Comparison of ENCODE assay signal across 15 cellular contexts in the genomic region with DNA sequence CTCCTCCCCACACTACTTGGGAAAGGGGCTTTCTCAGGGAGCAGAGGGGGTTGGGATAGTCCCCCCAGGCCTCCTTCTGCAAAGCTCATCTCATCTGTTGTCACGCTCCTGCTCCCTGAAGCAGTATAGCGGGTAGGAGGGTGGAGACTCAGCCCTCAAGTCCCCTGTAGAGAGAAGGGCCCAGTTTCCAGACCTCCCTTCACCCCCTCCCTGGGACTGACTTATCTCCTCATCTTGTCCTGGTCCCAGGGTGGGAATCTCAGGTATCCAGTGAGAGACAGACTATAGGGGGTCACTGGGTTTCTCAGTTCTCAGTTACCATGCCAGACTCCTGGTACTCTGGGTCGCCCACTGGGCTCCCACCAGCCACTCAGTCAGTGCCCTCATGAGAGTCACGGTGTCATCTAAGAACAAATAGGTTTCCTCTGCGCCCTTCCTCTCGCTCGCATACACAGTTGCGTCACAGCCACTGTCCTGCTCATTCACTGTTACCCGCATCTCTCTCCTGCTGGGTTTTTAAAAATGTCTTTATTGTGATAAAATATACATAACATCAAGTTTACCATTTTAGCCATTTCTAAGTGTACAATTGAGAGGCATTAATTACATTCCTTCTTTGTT. TPM values are rescaled to one million over a fixed set of nuclear protein-coding genes. Genes with fewer than 3 reads are reported as not detected.
DNase-seq lines count a peak whose midpoint lies in the region; ATAC-seq and TF ChIP-seq lines count a peak whose summit lies in the region.
"Had no signal": no experiment of that assay in that cellular context is flagged by ENCODE, and none has a peak within 500 bp of the region (broad histone marks: within the 10 kb centered on the region; RNA-seq: fewer than 3 reads in every experiment).

No MANE protein-coding gene starts in this region.

- H3K4me1 Mint-ChIP-seq in T-helper 17 cell, result peaks cover 28% of the 10 kb centered on the region

- peak overlapping the region; percentile 53 for H3K27ac Mint-ChIP-seq in T-helper 17 cell
- H3K27ac Mint-ChIP-seq: stimulated activated naive CD8-positive, alpha-beta T cell treated with anti-CD3 and anti-CD28 coated beads, Interleukin-15, Interleukin-2, amounts not matched to agents 100 ng/mL and 50 ng/mL, for 24 hours had no signal

- peaks cover 74% of the 10 kb centered on the region for H3K4me1 ChIP-seq in mesodermal cell (ENCODE audit: control insufficient read depth, insufficient read depth, low read length, poor library complexity, severe bottlenecking)
- peaks cover 0 to 84% (median 78%) of the 10 kb centered on the region in 4 donors for H3K4me1 ChIP-seq in tibial artery

- H3K9me3 ChIP-seq in T-helper 17 cell (ENCODE audit: control insufficient read depth, low read length, poor library complexity, severe bottlenecking) (no peaks in the 10 kb centered on the region), mesodermal cell (ENCODE audit: control insufficient read depth, low read length) (no peaks in the 10 kb centered on the region), tibial artery (no peaks in the 10 kb centered on the region)

- WGBS in mesodermal cell (ENCODE audit: insufficient coverage in 2 of 2), 2 experiments, result 89 to 91% methylated on average over 5 to 6 of the region's 9 CpGs

- H3K36me3 Mint-ChIP-seq in T-helper 17 cell (ENCODE audit: low read depth), result no peaks in the 10 kb centered on the region

- H3K27me3 ChIP-seq in tibial artery, result no peaks in the 10 kb centered on the region

- TF ChIP-seq CTCF in tibial artery (IDR thresholded peaks at IDR 0.05), result no peak

- no peak overlapping the region for H3K4me3 Mint-ChIP-seq in T-helper 17 cell
- H3K4me3 Mint-ChIP-seq: stimulated activated naive CD8-positive, alpha-beta T cell treated with anti-CD3 and anti-CD28 coated beads, Interleukin-15, Interleukin-2, amounts not matched to agents 100 ng/mL and 50 ng/mL, for 24 hours had no signal

- H3K36me3 ChIP-seq in mesodermal cell (ENCODE audit: control insufficient read depth, insufficient read depth, low read length) (peaks cover 11% of the 10 kb centered on the region), tibial artery (no peaks in the 10 kb centered on the region)

- H3K4me3 ChIP-seq in mesodermal cell (ENCODE audit: extremely low read depth, insufficient read depth, low read length, poor library complexity, severe bottlenecking) (no peak overlapping the region), tibial artery (peak overlapping the region in 1 of 2 donors; percentile 44)

- intact Hi-C loops in tibial artery (cut with DNase I; ENCODE audit: low total_unique reads), result no loop called here

- DNase-seq in NOMO-1 (lab: John Stamatoyannopoulos, UW; ENCODE audit: unreplicated experiment in 2 of 2) (peak; percentile 24 to 52), NOMO-1 treated with dmso at 0.1 percent for 144 hours (lab: John Stamatoyannopoulos, UW; ENCODE audit: unreplicated experiment) (no peak), T-helper 17 cell (no peak), tibial artery (no peak), hepatic stellate cell (ENCODE audit: low spot score) (no peak)
- DNase-seq in activated CD8-positive, alpha-beta memory T cell treated with anti-CD3 and anti-CD28 coated beads, Interleukin-2, amount 50 U/mL, for 48 hours, result no peak
- DNase-seq: activated CD4-positive, CD25-positive, alpha-beta regulatory T cell; EL; kidney; NCI-H2107; nucleus accumbens had no signal

- H3K27ac ChIP-seq in mesodermal cell (ENCODE audit: low read depth, low read length, severe bottlenecking), result peak overlapping the region; percentile 1
- H3K27ac ChIP-seq in tibial artery, result peak overlapping the region; percentile 92 to 100

- no peaks in the 10 kb centered on the region for H3K27me3 Mint-ChIP-seq in T-helper 17 cell
- H3K27me3 Mint-ChIP-seq: stimulated activated naive CD8-positive, alpha-beta T cell treated with anti-CD3 and anti-CD28 coated beads, Interleukin-15, Interleukin-2, amounts not matched to agents 100 ng/mL and 50 ng/mL, for 24 hours had no signal

- ATAC-seq in T-helper 17 cell (no peak), GM21737 (IDR thresholded peaks at IDR 0.05; ENCODE audit: unreplicated experiment) (no peak)

RNA-seq across cellular contexts. Expression of a gene that starts 4.1 kb away (rescaled TPM):
- total RNA-seq in T-helper 17 cell, result under 1 TPM in 1 of 2 donors, not detected in 1; 0.12 TPM
- 38.8 TPM for polyA plus RNA-seq in mesodermal cell (2013, experiment 1 of 2)
- polyA plus RNA-seq in mesodermal cell (2013, experiment 2 of 2), result 34.4 TPM

RNA-seq across cellular contexts. Expression of a gene that starts 19.9 kb away (rescaled TPM):
- not detected for total RNA-seq in T-helper 17 cell
- polyA plus RNA-seq in mesodermal cell (2013, experiment 1 of 2), result not detected
- not detected for polyA plus RNA-seq in mesodermal cell (2013, experiment 2 of 2)
- total RNA-seq: kidney had no signal
- polyA plus RNA-seq: AG04450 had no signal

RNA-seq across cellular contexts. Expression of a gene that starts 24.6 kb away (rescaled TPM):
- total RNA-seq in T-helper 17 cell, result 1,000 to 10,000 TPM; 2,096 to 2,128 TPM
- 1,794 TPM for polyA plus RNA-seq in mesodermal cell (2013, experiment 1 of 2)
- polyA plus RNA-seq in mesodermal cell (2013, experiment 2 of 2), result 1,725 TPM

RNA-seq across cellular contexts. Expression of a gene that starts 40.6 kb away (rescaled TPM):
- 1 to 10 TPM; 3.7 to 4.5 TPM for total RNA-seq in T-helper 17 cell
- polyA plus RNA-seq in mesodermal cell (2013, experiment 1 of 2), result 11.6 TPM
- 10.0 TPM for polyA plus RNA-seq in mesodermal cell (2013, experiment 2 of 2)

Comparison
In these comparisons a context has a peak if more than half of its experiments do, and no peak if none do; other contexts are left out.
1. DNase-seq: peak in NOMO-1 (2 of 2); none in NOMO-1 treated with dmso at 0.1 percent for 144 hours (single experiment), T-helper 17 cell (0 of 3), tibial artery (0 of 2), activated CD8-positive, alpha-beta memory T cell treated with anti-CD3 and anti-CD28 coated beads, Interleukin-2, amount 50 U/mL, for 48 hours (single experiment) and hepatic stellate cell (single experiment).